ENCODE assay signal across 8 cellular contexts in genomic region chr7:132655071-132655761, GRCh38.
A peak's percentile ranks its signal among the peaks of the same experiment; 100 is the strongest.
DNase-seq lines count a peak whose midpoint lies in the region; ATAC-seq and TF ChIP-seq lines count a peak whose summit lies in the region.

No MANE protein-coding gene starts in this region.

- H3F3A ChIP-seq in smooth muscle cell (ENCODE audit: low read depth) = no peaks in the 10 kb centered on the region

- H4K20me1 ChIP-seq in DND-41 (ENCODE audit: insufficient read depth, low read length) (no peaks in the 10 kb centered on the region), smooth muscle cell (ENCODE audit: low read depth) (no peaks in the 10 kb centered on the region)

- H3K27me3 ChIP-seq in DND-41 (ENCODE audit: insufficient read depth, low read length, poor library complexity) (no peaks in the 10 kb centered on the region), left ventricle myocardium inferior (ENCODE audit: low read depth) (no peaks in the 10 kb centered on the region), smooth muscle cell (ENCODE audit: low read depth) (no peaks in the 10 kb centered on the region)

- TF ChIP-seq CTCF in DND-41 (IDR thresholded peaks at IDR 0.05; ENCODE audit: borderline replicate concordance, extremely low read depth, low read length, poor library complexity, severe bottlenecking) (no peak), left ventricle myocardium inferior (IDR thresholded peaks at IDR 0.05; ENCODE audit: borderline replicate concordance) (no peak), smooth muscle cell (IDR thresholded peaks at IDR 0.05; ENCODE audit: borderline replicate concordance, insufficient read depth, poor library complexity, severe bottlenecking) (no peak)

- intact Hi-C loops in left ventricle myocardium inferior (cut with micrococcal nuclease) = no loop called here

- H3K4me1 ChIP-seq in DND-41 (ENCODE audit: insufficient read depth, low read length) (peaks cover 46% of the 10 kb centered on the region), left ventricle myocardium inferior (peaks cover 13% of the 10 kb centered on the region), smooth muscle cell (ENCODE audit: low read depth) (peaks cover 4% of the 10 kb centered on the region)

- no peaks in the 10 kb centered on the region for H3K9me3 ChIP-seq in DND-41 (ENCODE audit: insufficient read depth, low read length, severe bottlenecking)
- peaks cover 16% of the 10 kb centered on the region for H3K9me3 ChIP-seq in KOPT-K1 (ENCODE audit: insufficient read depth, low read length, poor library complexity, severe bottlenecking)
- peaks cover 7% of the 10 kb centered on the region for H3K9me3 ChIP-seq in left ventricle myocardium inferior (replicated peaks)
- H3K9me3 ChIP-seq in smooth muscle cell (replicated peaks; ENCODE audit: low read depth) = no peaks in the 10 kb centered on the region

- H3K4me2 ChIP-seq in DND-41 (ENCODE audit: insufficient read depth, low read length) (peak overlapping the region; percentile 69), smooth muscle cell (peak overlapping the region; percentile 78)

- ATAC-seq in DND-41 (ENCODE audit: insufficient read depth, low read depth) (peak; percentile 94), GM18873 (IDR thresholded peaks at IDR 0.05; ENCODE audit: low FRiP score, unreplicated experiment) (no peak)

- H3K27ac ChIP-seq in DND-41 (ENCODE audit: low read length) (peak overlapping the region; percentile 93), KOPT-K1 (ENCODE audit: low read depth, low read length, poor library complexity, severe bottlenecking) (peak overlapping the region; percentile 91), left ventricle myocardium inferior (replicated peaks) (peak overlapping the region; percentile 31), smooth muscle cell (ENCODE audit: low read depth) (no peak overlapping the region)

- H3K9ac ChIP-seq in DND-41 (ENCODE audit: low read depth, low read length) (peak overlapping the region; percentile 59), smooth muscle cell (ENCODE audit: low read depth) (no peak overlapping the region)

- no peaks in the 10 kb centered on the region for H3K79me2 ChIP-seq in DND-41 (ENCODE audit: insufficient read depth, low read length)
- no peaks in the 10 kb centered on the region for H3K79me2 ChIP-seq in smooth muscle cell (ENCODE audit: low read depth)

- H2AFZ ChIP-seq in DND-41 (ENCODE audit: low read depth, low read length) (peak overlapping the region; percentile 87), smooth muscle cell (ENCODE audit: low read depth) (peak overlapping the region; percentile 77)

- DNase-seq in DND-41 (peak; percentile 91), activated T-helper 1 cell treated with Interleukin-2 at 50 U/mL for 16 hours (ENCODE audit: low read depth) (peak; percentile 17), left ventricle myocardium inferior (peak; percentile 33), smooth muscle cell (lab: John Stamatoyannopoulos, UW; ENCODE audit: unreplicated experiment) (no peak), amniotic stem cell (lab: John Stamatoyannopoulos, UW) (no peak), DMS 273 (lab: John Stamatoyannopoulos, UW; ENCODE audit: unreplicated experiment) (no peak)

- 9% methylated on average over 13 of the region's 13 CpGs for WGBS in smooth muscle cell (ENCODE audit: low lambda C conversion rate)

- H3K4me3 ChIP-seq in DND-41 (ENCODE audit: low read depth in 1 of 2, low read length in 2 of 2) (peak overlapping the region; percentile 7 to 54; a peak in 3 of 4 replicates), left ventricle myocardium inferior (peak overlapping the region; percentile 33), smooth muscle cell (peak overlapping the region; percentile 23)

- H3K36me3 ChIP-seq in DND-41 (ENCODE audit: insufficient read depth, low read length) = no peaks in the 10 kb centered on the region
- no peaks in the 10 kb centered on the region for H3K36me3 ChIP-seq in KOPT-K1 (ENCODE audit: insufficient read depth, low read length)
- H3K36me3 ChIP-seq in left ventricle myocardium inferior = no peaks in the 10 kb centered on the region
- no peaks in the 10 kb centered on the region for H3K36me3 ChIP-seq in smooth muscle cell (ENCODE audit: low read depth)

Comparison
In these comparisons a context has a peak if more than half of its experiments do, and no peak if none do; other contexts are left out.
1. DNase-seq: peak in DND-41 (single experiment), activated T-helper 1 cell treated with Interleukin-2 at 50 U/mL for 16 hours (single experiment) and left ventricle myocardium inferior (single experiment); none in smooth muscle cell (single experiment), amniotic stem cell (single experiment) and DMS 273 (single experiment).
2. Peak in every context shown above with its lines, with median percentiles within 50 percentile points of each other: H3K4me3 ChIP-seq.